Comparison of ENCODE assay signal across 20 cellular contexts in genomic region chr4:1703880-1704279, GRCh38. TPM values are rescaled to one million over a fixed set of nuclear protein-coding genes. Genes with fewer than 3 reads are reported as not detected.
DNase-seq lines count a peak whose midpoint lies in the region; ATAC-seq and TF ChIP-seq lines count a peak whose summit lies in the region.
"Had no signal": no experiment of that assay in that cellular context is flagged by ENCODE, and none has a peak within 500 bp of the region (broad histone marks: within the 10 kb centered on the region; RNA-seq: fewer than 3 reads in every experiment).

No MANE protein-coding gene starts in this region.

- no peak overlapping the region for H2AFZ ChIP-seq in Loucy (ENCODE audit: low read length)
- no peak overlapping the region for H2AFZ ChIP-seq in trophoblast cell (ENCODE audit: insufficient read depth, low read length, poor library complexity)

- no peak overlapping the region for H3K27ac ChIP-seq in trophoblast cell (ENCODE audit: low read depth, low read length)

- H3K4me3 ChIP-seq in Loucy (ENCODE audit: low read length, poor library complexity, severe bottlenecking), result no peak overlapping the region
- H3K4me3 ChIP-seq in trophoblast cell (ENCODE audit: low read depth, low read length), result no peak overlapping the region
- H3K4me3 ChIP-seq: HAP-1 had no signal

- H3K79me2 ChIP-seq in Loucy (ENCODE audit: insufficient read depth, low read length), result peaks cover 82% of the 10 kb centered on the region
- peaks cover 3% of the 10 kb centered on the region for H3K79me2 ChIP-seq in trophoblast cell (ENCODE audit: control insufficient read depth, insufficient read depth, low read length, poor library complexity)

- no peaks in the 10 kb centered on the region for H3K79me1 ChIP-seq in trophoblast cell (ENCODE audit: low read length)

- no peak overlapping the region for H2BK12ac ChIP-seq in trophoblast cell (ENCODE audit: low read length)

- peaks cover 24% of the 10 kb centered on the region for H3K4me1 ChIP-seq in Loucy (ENCODE audit: insufficient read depth, low read length, poor library complexity, severe bottlenecking)
- H3K4me1 ChIP-seq in trophoblast cell (ENCODE audit: control insufficient read depth in 1 of 2, insufficient read depth in 2 of 2, low read length in 2 of 2), result peaks cover 0 to under 1% of the 10 kb centered on the region in 2 experiments

- H4K12ac ChIP-seq in trophoblast cell (ENCODE audit: low read depth, low read length), result no peak overlapping the region

- no peak overlapping the region for H2AK5ac ChIP-seq in trophoblast cell (ENCODE audit: low read length)

- no peaks in the 10 kb centered on the region for H3K9me3 ChIP-seq in Loucy (ENCODE audit: insufficient read depth, low read depth, low read length)
- no peaks in the 10 kb centered on the region for H3K9me3 ChIP-seq in trophoblast cell (ENCODE audit: insufficient read depth, low read depth, low read length)
- H3K9me3 ChIP-seq: Caco-2, HAP-1 had no signal

- H3F3A ChIP-seq in Loucy (ENCODE audit: low read depth), result no peaks in the 10 kb centered on the region

- DNase-seq in activated CD8-positive, alpha-beta memory T cell treated with anti-CD3 and anti-CD28 coated beads, Interleukin-2, amount 10 ng/mL, durations not matched to agents 7 days and 5 days, result no peak
- no peak for DNase-seq in activated CD8-positive, alpha-beta memory T cell treated with anti-CD3 and anti-CD28 coated beads, Interleukin-2, amount 50 U/mL, for 4 hours
- no peak for DNase-seq in activated T-helper 1 cell treated with anti-CD3 and anti-CD28 coated beads, Interleukin-12 subunit alpha, Interleukin-12 subunit beta, Interleukin-2, Interleukin-4 antibody, amounts not matched to agents 30 ng/mL and 10 ng/mL and 1 ng/mL, durations not matched to agents 14 hours and 24 hours and 36 hours (ENCODE audit: low spot score)
- DNase-seq in trophoblast cell, result no peak
- DNase-seq: C1 segment of cervical spinal cord; Caco-2; CD8-positive, alpha-beta T cell; GOT3; HFFc6; KG1; MM.1S; NCI-H2029; NCI-H446 treated with DMSO at 0.1 percent for 48 hours; NCI-H526; SHP77 had no signal

- no peak overlapping the region for H3K4me3 Mint-ChIP-seq in activated CD8-positive, alpha-beta memory T cell treated with anti-CD3 and anti-CD28 coated beads, Interleukin-2, amount 10 ng/mL, durations not matched to agents 7 days and 5 days
- no peak overlapping the region for H3K4me3 Mint-ChIP-seq in activated T-helper 1 cell treated with anti-CD3 and anti-CD28 coated beads, Interleukin-12 subunit alpha, Interleukin-12 subunit beta, Interleukin-2, Interleukin-4 antibody, amounts not matched to agents 30 ng/mL and 10 ng/mL and 1 ng/mL, durations not matched to agents 14 hours and 24 hours and 36 hours
- H3K4me3 Mint-ChIP-seq: CD8-positive, alpha-beta T cell; HFFc6 had no signal

- no peak overlapping the region for H2BK5ac ChIP-seq in trophoblast cell (ENCODE audit: low read depth, low read length, poor library complexity)

- H3K9me2 ChIP-seq in Loucy (replicated peaks; ENCODE audit: low read depth, low read length), result no peaks in the 10 kb centered on the region

- H3K4ac ChIP-seq in trophoblast cell (ENCODE audit: low read depth, low read length), result peak overlapping the region; percentile 87

- H3K9ac ChIP-seq in Loucy (ENCODE audit: low read depth, low read length, poor library complexity, severe bottlenecking) (no peak overlapping the region), trophoblast cell (ENCODE audit: low read length) (no peak overlapping the region)

- H2BK120ac ChIP-seq in trophoblast cell (ENCODE audit: insufficient read depth, low read length, poor library complexity), result no peak overlapping the region

- peaks cover 72% of the 10 kb centered on the region for H4K20me1 ChIP-seq in Loucy (ENCODE audit: insufficient read depth, low read length, poor library complexity, severe bottlenecking)

- H3K27ac Mint-ChIP-seq in activated CD8-positive, alpha-beta memory T cell treated with anti-CD3 and anti-CD28 coated beads, Interleukin-2, amount 10 ng/mL, durations not matched to agents 7 days and 5 days, result peak overlapping the region; percentile 33
- H3K27ac Mint-ChIP-seq in activated T-helper 1 cell treated with anti-CD3 and anti-CD28 coated beads, Interleukin-12 subunit alpha, Interleukin-12 subunit beta, Interleukin-2, Interleukin-4 antibody, amounts not matched to agents 30 ng/mL and 10 ng/mL and 1 ng/mL, durations not matched to agents 14 hours and 24 hours and 36 hours, result peak overlapping the region; percentile 31
- H3K27ac Mint-ChIP-seq: CD8-positive, alpha-beta T cell; HFFc6 had no signal

- H3K4me1 Mint-ChIP-seq in activated CD8-positive, alpha-beta memory T cell treated with anti-CD3 and anti-CD28 coated beads, Interleukin-2, amount 10 ng/mL, durations not matched to agents 7 days and 5 days, result peaks cover 56% of the 10 kb centered on the region
- peaks cover 46% of the 10 kb centered on the region for H3K4me1 Mint-ChIP-seq in activated T-helper 1 cell treated with anti-CD3 and anti-CD28 coated beads, Interleukin-12 subunit alpha, Interleukin-12 subunit beta, Interleukin-2, Interleukin-4 antibody, amounts not matched to agents 30 ng/mL and 10 ng/mL and 1 ng/mL, durations not matched to agents 14 hours and 24 hours and 36 hours (ENCODE audit: low read depth)

- H3K36me3 ChIP-seq in Loucy (ENCODE audit: insufficient read depth, low read length) (peaks cover 68% of the 10 kb centered on the region), trophoblast cell (ENCODE audit: control insufficient read depth in 1 of 2, insufficient read depth in 2 of 2, low read length in 2 of 2) (peaks cover 25 to 43% of the 10 kb centered on the region in 2 experiments)

- intact Hi-C loops in activated T-helper 1 cell treated with anti-CD3 and anti-CD28 coated beads, Interleukin-12 subunit alpha, Interleukin-12 subunit beta, Interleukin-2, Interleukin-4 antibody, amounts not matched to agents 30 ng/mL and 10 ng/mL and 1 ng/mL, durations not matched to agents 14 hours and 24 hours and 36 hours (cut with micrococcal nuclease), result no loop called here

- CTCF ChIA-PET in activated CD8-positive, alpha-beta memory T cell treated with anti-CD3 and anti-CD28 coated beads, Interleukin-2, amount 10 ng/mL, durations not matched to agents 7 days and 5 days (lab: Charles Lee), result interaction anchor here (1.1 to 12.3 kb wide), 2 partner anchors 9 to 17 kb away, joined by 3 to 144 read pairs; partner anchors contain the start of genes TACC3 and TMEM129

- H3K14ac ChIP-seq in trophoblast cell (ENCODE audit: low read length), result no peak overlapping the region

- H3K9me3 Mint-ChIP-seq in activated CD8-positive, alpha-beta memory T cell treated with anti-CD3 and anti-CD28 coated beads, Interleukin-2, amount 10 ng/mL, durations not matched to agents 7 days and 5 days (ENCODE audit: low read depth), result no peaks in the 10 kb centered on the region
- H3K9me3 Mint-ChIP-seq in activated T-helper 1 cell treated with anti-CD3 and anti-CD28 coated beads, Interleukin-12 subunit alpha, Interleukin-12 subunit beta, Interleukin-2, Interleukin-4 antibody, amounts not matched to agents 30 ng/mL and 10 ng/mL and 1 ng/mL, durations not matched to agents 14 hours and 24 hours and 36 hours, result no peaks in the 10 kb centered on the region
- H3K9me3 Mint-ChIP-seq: CD8-positive, alpha-beta T cell; HFFc6 had no signal

- H3K27me3 ChIP-seq in Loucy (ENCODE audit: insufficient read depth, low read length, poor library complexity, severe bottlenecking) (no peaks in the 10 kb centered on the region), trophoblast cell (ENCODE audit: insufficient read depth, low read length) (no peaks in the 10 kb centered on the region)

- no peak for ATAC-seq in activated CD8-positive, alpha-beta memory T cell treated with anti-CD3 and anti-CD28 coated beads, Interleukin-2, amount 10 ng/mL, durations not matched to agents 7 days and 5 days
- ATAC-seq in HG02973 (IDR thresholded peaks at IDR 0.05; ENCODE audit: unreplicated experiment) (no peak), HG03439 (IDR thresholded peaks at IDR 0.05; ENCODE audit: unreplicated experiment) (no peak)
- ATAC-seq: CD8-positive, alpha-beta T cell; Panc1 had no signal

- no peak overlapping the region for H3K23ac ChIP-seq in trophoblast cell (ENCODE audit: low read length)

- H3K18ac ChIP-seq in trophoblast cell (ENCODE audit: low read length), result no peak overlapping the region

- H4K91ac ChIP-seq in trophoblast cell (ENCODE audit: low read depth, low read length), result no peak overlapping the region

- H3K27me3 Mint-ChIP-seq in activated CD8-positive, alpha-beta memory T cell treated with anti-CD3 and anti-CD28 coated beads, Interleukin-2, amount 10 ng/mL, durations not matched to agents 7 days and 5 days, result no peaks in the 10 kb centered on the region
- H3K27me3 Mint-ChIP-seq in activated T-helper 1 cell treated with anti-CD3 and anti-CD28 coated beads, Interleukin-12 subunit alpha, Interleukin-12 subunit beta, Interleukin-2, Interleukin-4 antibody, amounts not matched to agents 30 ng/mL and 10 ng/mL and 1 ng/mL, durations not matched to agents 14 hours and 24 hours and 36 hours (ENCODE audit: insufficient read depth), result no peaks in the 10 kb centered on the region

- no peak for TF ChIP-seq CTCF in Loucy (conservative IDR thresholded peaks at IDR 0.05; ENCODE audit: low read length)

- H3K4me2 ChIP-seq in Loucy (ENCODE audit: low read depth, low read length, poor library complexity, severe bottlenecking) (peak overlapping the region; percentile 18), trophoblast cell (ENCODE audit: low read length) (no peak overlapping the region)

- H3K36me3 Mint-ChIP-seq in activated CD8-positive, alpha-beta memory T cell treated with anti-CD3 and anti-CD28 coated beads, Interleukin-2, amount 10 ng/mL, durations not matched to agents 7 days and 5 days, result peaks cover 64% of the 10 kb centered on the region
- peaks cover 42% of the 10 kb centered on the region for H3K36me3 Mint-ChIP-seq in activated T-helper 1 cell treated with anti-CD3 and anti-CD28 coated beads, Interleukin-12 subunit alpha, Interleukin-12 subunit beta, Interleukin-2, Interleukin-4 antibody, amounts not matched to agents 30 ng/mL and 10 ng/mL and 1 ng/mL, durations not matched to agents 14 hours and 24 hours and 36 hours (ENCODE audit: low read depth)

- no peak overlapping the region for H4K8ac ChIP-seq in trophoblast cell (ENCODE audit: low read depth, low read length)

- no CpG with 5 or more reads among the region's 1 CpG for WGBS in trophoblast cell (ENCODE audit: extremely low coverage, insufficient coverage, insufficient read length)

RNA-seq across cellular contexts. Expression of gene SLBP, which starts 8.2 kb away (rescaled TPM):
- total RNA-seq in activated CD8-positive, alpha-beta memory T cell treated with anti-CD3 and anti-CD28 coated beads, Interleukin-2, amount 10 ng/mL, durations not matched to agents 7 days and 5 days, result 100 to 1,000 TPM; 133 to 137 TPM
- total RNA-seq in activated T-helper 1 cell treated with anti-CD3 and anti-CD28 coated beads, Interleukin-12 subunit alpha, Interleukin-12 subunit beta, Interleukin-2, Interleukin-4 antibody, amounts not matched to agents 30 ng/mL and 10 ng/mL and 1 ng/mL, durations not matched to agents 14 hours and 24 hours and 36 hours, result 136 and 140 TPM in 2 replicates
- polyA plus RNA-seq in trophoblast cell (2013), result 33.4 and 33.6 TPM in 2 replicates

RNA-seq across cellular contexts. Expression of gene TMEM129, which starts 17.2 kb away (rescaled TPM):
- 10 to 100 TPM; 22.5 to 24.7 TPM for total RNA-seq in activated CD8-positive, alpha-beta memory T cell treated with anti-CD3 and anti-CD28 coated beads, Interleukin-2, amount 10 ng/mL, durations not matched to agents 7 days and 5 days
- total RNA-seq in activated T-helper 1 cell treated with anti-CD3 and anti-CD28 coated beads, Interleukin-12 subunit alpha, Interleukin-12 subunit beta, Interleukin-2, Interleukin-4 antibody, amounts not matched to agents 30 ng/mL and 10 ng/mL and 1 ng/mL, durations not matched to agents 14 hours and 24 hours and 36 hours, result 27.4 and 28.4 TPM in 2 replicates
- 9.4 TPM in 2 replicates for polyA plus RNA-seq in trophoblast cell (2013)

RNA-seq across cellular contexts. Expression of gene TACC3, which starts 17.4 kb away (rescaled TPM):
- 100 to 1,000 TPM; 246 to 315 TPM for total RNA-seq in activated CD8-positive, alpha-beta memory T cell treated with anti-CD3 and anti-CD28 coated beads, Interleukin-2, amount 10 ng/mL, durations not matched to agents 7 days and 5 days
- 134 and 139 TPM in 2 replicates for total RNA-seq in activated T-helper 1 cell treated with anti-CD3 and anti-CD28 coated beads, Interleukin-12 subunit alpha, Interleukin-12 subunit beta, Interleukin-2, Interleukin-4 antibody, amounts not matched to agents 30 ng/mL and 10 ng/mL and 1 ng/mL, durations not matched to agents 14 hours and 24 hours and 36 hours
- polyA plus RNA-seq in trophoblast cell (2013), result 50.0 and 54.9 TPM in 2 replicates

RNA-seq across cellular contexts. Expression of gene FAM53A, which starts 19.8 kb away (rescaled TPM):
- 1 to 10 TPM in 1 of 2 experiments, under 1 TPM in 1; 0.23 to 1.6 TPM for total RNA-seq in activated CD8-positive, alpha-beta memory T cell treated with anti-CD3 and anti-CD28 coated beads, Interleukin-2, amount 10 ng/mL, durations not matched to agents 7 days and 5 days
- total RNA-seq in activated T-helper 1 cell treated with anti-CD3 and anti-CD28 coated beads, Interleukin-12 subunit alpha, Interleukin-12 subunit beta, Interleukin-2, Interleukin-4 antibody, amounts not matched to agents 30 ng/mL and 10 ng/mL and 1 ng/mL, durations not matched to agents 14 hours and 24 hours and 36 hours, result 2.5 and 5.5 TPM in 2 replicates
- polyA plus RNA-seq in trophoblast cell (2013), result 0.29 and 0.31 TPM in 2 replicates
